In genomic region chr7:135714534-135715009, GRCh38 we compare ENCODE assay signal across 12 cellular contexts. TPM values are rescaled to one million over a fixed set of nuclear protein-coding genes. Genes with fewer than 3 reads are reported as not detected.
DNase-seq lines count a peak whose midpoint lies in the region; ATAC-seq and TF ChIP-seq lines count a peak whose summit lies in the region.
"Had no signal": no experiment of that assay in that cellular context is flagged by ENCODE, and none has a peak within 500 bp of the region (broad histone marks: within the 10 kb centered on the region; RNA-seq: fewer than 3 reads in every experiment).

No MANE protein-coding gene starts in this region.

- H3K27ac Mint-ChIP-seq in activated naive CD4-positive, alpha-beta T cell treated with anti-CD3 and anti-CD28 coated beads, Interleukin-2, amount 10 ng/mL, durations not matched to agents 7 days and 5 days = no peak overlapping the region
- H3K27ac Mint-ChIP-seq: mesothelial cell of epicardium had no signal

- H3K9me3 ChIP-seq in BE2C (no peaks in the 10 kb centered on the region), HUES48 (ENCODE audit: control insufficient read depth, insufficient read depth, low read length) (no peaks in the 10 kb centered on the region)
- H3K9me3 ChIP-seq: suprapubic skin had no signal

- DNase-seq in BE2C (peak; percentile 41), T47D (ENCODE audit: low read depth in 1 of 2, low spot score in 1 of 2) (peak; percentile 31 to 33), left kidney (ENCODE audit: low read depth, low spot score) (peak; percentile 36)
- no peak for DNase-seq in activated naive CD4-positive, alpha-beta T cell treated with anti-CD3 and anti-CD28 coated beads, Interleukin-2, amount 10 ng/mL, durations not matched to agents 7 days and 5 days
- DNase-seq: NCI-H1092 treated with DMSO at 0.1 percent for 48 hours had no signal

- H3K27ac ChIP-seq in HUES48 (ENCODE audit: low read depth, low read length) = peak overlapping the region; percentile 60
- H3K27ac ChIP-seq: SK-N-MC, suprapubic skin had no signal

- no peaks in the 10 kb centered on the region for H3K36me3 Mint-ChIP-seq in activated naive CD4-positive, alpha-beta T cell treated with anti-CD3 and anti-CD28 coated beads, Interleukin-2, amount 10 ng/mL, durations not matched to agents 7 days and 5 days
- H3K36me3 Mint-ChIP-seq: mesothelial cell of epicardium had no signal

- no peak for TF ChIP-seq CTCF in BE2C (IDR thresholded peaks at IDR 0.05; ENCODE audit: low read depth, low read length)

- in situ Hi-C loops in T47D (cut with HindIII; ENCODE audit: low pct_unique_long_range_greater_than_20kb, low sequenced_read_pairs) = no loop called here

- no peaks in the 10 kb centered on the region for H3K36me3 ChIP-seq in BE2C
- H3K36me3 ChIP-seq in HUES48 (ENCODE audit: control insufficient read depth, insufficient read depth, low read length) = no peaks in the 10 kb centered on the region
- H3K36me3 ChIP-seq: suprapubic skin had no signal

- H3K9me3 Mint-ChIP-seq in activated naive CD4-positive, alpha-beta T cell treated with anti-CD3 and anti-CD28 coated beads, Interleukin-2, amount 10 ng/mL, durations not matched to agents 7 days and 5 days = no peaks in the 10 kb centered on the region
- H3K9me3 Mint-ChIP-seq: mesothelial cell of epicardium had no signal

- CTCF ChIA-PET in activated naive CD4-positive, alpha-beta T cell treated with anti-CD3 and anti-CD28 coated beads, Interleukin-2, amount 10 ng/mL, durations not matched to agents 7 days and 5 days (lab: Charles Lee) = no interaction called here

- no peak overlapping the region for H3K4me3 Mint-ChIP-seq in activated naive CD4-positive, alpha-beta T cell treated with anti-CD3 and anti-CD28 coated beads, Interleukin-2, amount 10 ng/mL, durations not matched to agents 7 days and 5 days
- H3K4me3 Mint-ChIP-seq: mesothelial cell of epicardium had no signal

- no peak overlapping the region for H3K9ac ChIP-seq in HUES48 (ENCODE audit: low read depth, low read length)

- H3K27me3 ChIP-seq in BE2C = no peaks in the 10 kb centered on the region
- no peaks in the 10 kb centered on the region for H3K27me3 ChIP-seq in HUES48 (ENCODE audit: control insufficient read depth, insufficient read depth, low read length)
- H3K27me3 ChIP-seq: suprapubic skin had no signal

- H3K4me1 Mint-ChIP-seq in activated naive CD4-positive, alpha-beta T cell treated with anti-CD3 and anti-CD28 coated beads, Interleukin-2, amount 10 ng/mL, durations not matched to agents 7 days and 5 days = no peaks in the 10 kb centered on the region

- no peaks in the 10 kb centered on the region; the same call in none of the 2 replicates for H3K4me1 ChIP-seq in BE2C
- peaks cover 20% of the 10 kb centered on the region; the same call in 1 of the 2 replicates for H3K4me1 ChIP-seq in HUES48 (ENCODE audit: control insufficient read depth, insufficient read depth, low read length)

- peaks cover 12% of the 10 kb centered on the region for H3K27me3 Mint-ChIP-seq in activated naive CD4-positive, alpha-beta T cell treated with anti-CD3 and anti-CD28 coated beads, Interleukin-2, amount 10 ng/mL, durations not matched to agents 7 days and 5 days

- H3K4me3 ChIP-seq in BE2C (ENCODE audit: low read depth, low read length) (no peak overlapping the region), HUES48 (ENCODE audit: low read depth, low read length) (no peak overlapping the region)
- H3K4me3 ChIP-seq: SK-N-MC, suprapubic skin had no signal

- ATAC-seq in GM18861 (IDR thresholded peaks at IDR 0.05; ENCODE audit: unreplicated experiment) (no peak), GM19324 (IDR thresholded peaks at IDR 0.05; ENCODE audit: low FRiP score, unreplicated experiment) (no peak), HG03280 (IDR thresholded peaks at IDR 0.05; ENCODE audit: unreplicated experiment) (no peak)

RNA-seq across cellular contexts. Expression of gene SLC13A4, which starts 13.4 kb away (rescaled TPM):
- 0.45 TPM for polyA plus RNA-seq in BE2C (2012; ENCODE audit: insufficient read depth, insufficient read length, low read depth)

RNA-seq across cellular contexts. Expression of gene FAM180A, which starts 34.0 kb away (rescaled TPM):
- polyA plus RNA-seq in BE2C (2012; ENCODE audit: insufficient read depth, insufficient read length, low read depth) = not detected

RNA-seq across cellular contexts. Expression of gene STMP1, which starts 52.3 kb away (rescaled TPM):
- polyA plus RNA-seq in BE2C (2012; ENCODE audit: insufficient read depth, insufficient read length, low read depth) = 63.2 TPM
